ENCODE assay signal across 2 cellular contexts in the genomic region with DNA sequence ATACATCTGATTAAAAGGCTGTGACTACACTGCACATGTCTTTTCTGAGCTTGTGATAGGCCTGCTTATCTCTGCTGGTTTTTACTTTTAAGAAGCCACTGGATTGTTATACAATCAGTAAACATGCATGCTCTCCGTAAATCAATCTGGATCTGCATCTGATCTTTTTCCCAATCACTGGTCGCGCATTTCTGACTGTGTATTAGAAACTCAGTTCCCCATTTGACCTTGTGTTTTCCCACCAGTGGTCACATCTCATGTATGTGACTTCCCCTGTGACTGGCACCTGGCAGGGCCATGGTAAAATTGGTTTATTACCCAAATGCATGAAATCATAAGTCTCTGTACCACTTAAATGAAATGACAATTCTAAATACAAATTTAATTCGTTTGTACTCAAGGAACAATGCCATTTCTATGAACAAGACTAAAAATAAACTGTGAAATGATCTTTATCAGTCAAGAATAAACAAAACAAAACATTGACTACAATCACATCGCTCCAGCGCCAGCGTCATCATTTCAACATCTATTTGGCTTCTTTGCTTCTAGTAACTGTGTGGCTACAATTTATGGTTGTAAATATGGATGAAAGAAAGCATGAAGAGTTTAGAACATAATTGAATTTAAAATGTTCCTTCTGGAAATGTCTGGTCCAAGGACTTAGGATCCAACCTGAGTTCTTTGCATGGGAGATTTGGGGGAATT.
TF ChIP-seq lines count a peak whose summit lies in the region.

No MANE protein-coding gene starts in this region.

TF ChIP-seq in SK-N-SH, 30 proteins besides CTCF, POLR2A, EP300 and RAD21 (continued from another document):
- no peak for TF ChIP-seq FOXJ3 (CRISPR knock-in tag; IDR thresholded peaks at IDR 0.05)
- TF ChIP-seq, protein P1, sequence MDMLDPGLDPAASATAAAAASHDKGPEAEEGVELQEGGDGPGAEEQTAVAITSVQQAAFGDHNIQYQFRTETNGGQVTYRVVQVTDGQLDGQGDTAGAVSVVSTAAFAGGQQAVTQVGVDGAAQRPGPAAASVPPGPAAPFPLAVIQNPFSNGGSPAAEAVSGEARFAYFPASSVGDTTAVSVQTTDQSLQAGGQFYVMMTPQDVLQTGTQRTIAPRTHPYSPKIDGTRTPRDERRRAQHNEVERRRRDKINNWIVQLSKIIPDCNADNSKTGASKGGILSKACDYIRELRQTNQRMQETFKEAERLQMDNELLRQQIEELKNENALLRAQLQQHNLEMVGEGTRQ (IDR thresholded peaks at IDR 0.05; ENCODE audit: borderline replicate concordance, low read depth, low read length) = no peak
- TF ChIP-seq, protein P2, sequence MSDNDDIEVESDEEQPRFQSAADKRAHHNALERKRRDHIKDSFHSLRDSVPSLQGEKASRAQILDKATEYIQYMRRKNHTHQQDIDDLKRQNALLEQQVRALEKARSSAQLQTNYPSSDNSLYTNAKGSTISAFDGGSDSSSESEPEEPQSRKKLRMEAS (IDR thresholded peaks at IDR 0.05; ENCODE audit: low read depth) = no peak
- TF ChIP-seq EZH2phosphoT487 (IDR thresholded peaks at IDR 0.05; ENCODE audit: borderline replicate concordance, low read depth) = no peak
- TF ChIP-seq ELF1 (IDR thresholded peaks at IDR 0.05) = no peak
- TF ChIP-seq, protein P3, sequence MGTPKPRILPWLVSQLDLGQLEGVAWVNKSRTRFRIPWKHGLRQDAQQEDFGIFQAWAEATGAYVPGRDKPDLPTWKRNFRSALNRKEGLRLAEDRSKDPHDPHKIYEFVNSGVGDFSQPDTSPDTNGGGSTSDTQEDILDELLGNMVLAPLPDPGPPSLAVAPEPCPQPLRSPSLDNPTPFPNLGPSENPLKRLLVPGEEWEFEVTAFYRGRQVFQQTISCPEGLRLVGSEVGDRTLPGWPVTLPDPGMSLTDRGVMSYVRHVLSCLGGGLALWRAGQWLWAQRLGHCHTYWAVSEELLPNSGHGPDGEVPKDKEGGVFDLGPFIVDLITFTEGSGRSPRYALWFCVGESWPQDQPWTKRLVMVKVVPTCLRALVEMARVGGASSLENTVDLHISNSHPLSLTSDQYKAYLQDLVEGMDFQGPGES (IDR thresholded peaks at IDR 0.05; ENCODE audit: low read depth, low read length) = no peak
- TF ChIP-seq, protein P4, sequence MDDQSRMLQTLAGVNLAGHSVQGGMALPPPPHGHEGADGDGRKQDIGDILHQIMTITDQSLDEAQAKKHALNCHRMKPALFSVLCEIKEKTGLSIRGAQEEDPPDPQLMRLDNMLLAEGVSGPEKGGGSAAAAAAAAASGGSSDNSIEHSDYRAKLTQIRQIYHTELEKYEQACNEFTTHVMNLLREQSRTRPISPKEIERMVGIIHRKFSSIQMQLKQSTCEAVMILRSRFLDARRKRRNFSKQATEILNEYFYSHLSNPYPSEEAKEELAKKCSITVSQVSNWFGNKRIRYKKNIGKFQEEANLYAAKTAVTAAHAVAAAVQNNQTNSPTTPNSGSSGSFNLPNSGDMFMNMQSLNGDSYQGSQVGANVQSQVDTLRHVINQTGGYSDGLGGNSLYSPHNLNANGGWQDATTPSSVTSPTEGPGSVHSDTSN (IDR thresholded peaks at IDR 0.05) = no peak
- TF ChIP-seq GABPA (IDR thresholded peaks at IDR 0.05; ENCODE audit: low read depth) = no peak
- TF ChIP-seq MEF2A (IDR thresholded peaks at IDR 0.05; ENCODE audit: borderline replicate concordance, low read depth) = no peak
- TF ChIP-seq TAF1 (IDR thresholded peaks at IDR 0.05; ENCODE audit: borderline replicate concordance, low read depth, low read length) = no peak
- no peak for TF ChIP-seq RXRA (IDR thresholded peaks at IDR 0.05; ENCODE audit: borderline replicate concordance, low read depth)
- no peak for TF ChIP-seq TEAD4 (IDR thresholded peaks at IDR 0.05; ENCODE audit: borderline replicate concordance, insufficient read depth)

TF ChIP-seq in SK-N-SH treated with all-trans-retinoic acid at 6 μM for 48 hours, 23 proteins besides CTCF, POLR2A, EP300 and RAD21 (continued from another document):
- TF ChIP-seq, protein P5, sequence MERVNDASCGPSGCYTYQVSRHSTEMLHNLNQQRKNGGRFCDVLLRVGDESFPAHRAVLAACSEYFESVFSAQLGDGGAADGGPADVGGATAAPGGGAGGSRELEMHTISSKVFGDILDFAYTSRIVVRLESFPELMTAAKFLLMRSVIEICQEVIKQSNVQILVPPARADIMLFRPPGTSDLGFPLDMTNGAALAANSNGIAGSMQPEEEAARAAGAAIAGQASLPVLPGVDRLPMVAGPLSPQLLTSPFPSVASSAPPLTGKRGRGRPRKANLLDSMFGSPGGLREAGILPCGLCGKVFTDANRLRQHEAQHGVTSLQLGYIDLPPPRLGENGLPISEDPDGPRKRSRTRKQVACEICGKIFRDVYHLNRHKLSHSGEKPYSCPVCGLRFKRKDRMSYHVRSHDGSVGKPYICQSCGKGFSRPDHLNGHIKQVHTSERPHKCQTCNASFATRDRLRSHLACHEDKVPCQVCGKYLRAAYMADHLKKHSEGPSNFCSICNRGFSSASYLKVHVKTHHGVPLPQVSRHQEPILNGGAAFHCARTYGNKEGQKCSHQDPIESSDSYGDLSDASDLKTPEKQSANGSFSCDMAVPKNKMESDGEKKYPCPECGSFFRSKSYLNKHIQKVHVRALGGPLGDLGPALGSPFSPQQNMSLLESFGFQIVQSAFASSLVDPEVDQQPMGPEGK (CRISPR knock-in tag; IDR thresholded peaks at IDR 0.05; ENCODE audit: borderline replicate concordance) = no peak
- no peak for TF ChIP-seq ZFP3 (CRISPR knock-in tag; IDR thresholded peaks at IDR 0.05)
TF ChIP-seq in SK-N-SH treated with all-trans-retinoic acid at 6 μM for 48 hours: peak in this region for 0.
